Comparison of ENCODE assay signal across 24 cellular contexts in genomic region chr14:54767450-54767849, GRCh38.
DNase-seq lines count a peak whose midpoint lies in the region; ATAC-seq and TF ChIP-seq lines count a peak whose summit lies in the region.
"Had no signal": no experiment of that assay in that cellular context is flagged by ENCODE, and none has a peak within 500 bp of the region (broad histone marks: within the 10 kb centered on the region; RNA-seq: fewer than 3 reads in every experiment).

No MANE protein-coding gene starts in this region.

- H3K36me3 Mint-ChIP-seq in activated CD8-positive, alpha-beta T cell treated with anti-CD3 and anti-CD28 coated beads for 36 hours (ENCODE audit: low read depth): peaks cover 5% of the 10 kb centered on the region
- H3K36me3 Mint-ChIP-seq in activated CD8-positive, alpha-beta T cell treated with anti-CD3 and anti-CD28 coated beads, Interleukin-2, amount 10 ng/mL, durations not matched to agents 7 days and 5 days (ENCODE audit: low read depth): no peaks in the 10 kb centered on the region
- H3K36me3 Mint-ChIP-seq: CD8-positive, alpha-beta T cell had no signal

- H3K4me1 ChIP-seq in right cardiac atrium (ENCODE audit: control insufficient read depth, insufficient read depth, low read length): peaks cover 2% of the 10 kb centered on the region
- peaks cover 0 to 27% (median 20%) of the 10 kb centered on the region in 4 donors for H3K4me1 ChIP-seq in sigmoid colon

- H3K4me3 Mint-ChIP-seq in activated CD8-positive, alpha-beta T cell treated with anti-CD3 and anti-CD28 coated beads for 36 hours: no peak overlapping the region
- no peak overlapping the region for H3K4me3 Mint-ChIP-seq in activated CD8-positive, alpha-beta T cell treated with anti-CD3 and anti-CD28 coated beads, Interleukin-2, amount 10 ng/mL, durations not matched to agents 7 days and 5 days
- H3K4me3 Mint-ChIP-seq: CD8-positive, alpha-beta T cell had no signal

- no peak for TF ChIP-seq EP300 in sigmoid colon (IDR thresholded peaks at IDR 0.05)

- TF ChIP-seq CTCF in activated CD8-positive, alpha-beta T cell treated with anti-CD3 and anti-CD28 coated beads for 36 hours (IDR thresholded peaks at IDR 0.05): no peak
- no peak for TF ChIP-seq CTCF in sigmoid colon (IDR thresholded peaks at IDR 0.05)

- CTCF ChIA-PET in activated CD8-positive, alpha-beta T cell treated with anti-CD3 and anti-CD28 coated beads for 36 hours (lab: Charles Lee): interaction anchor here (0.6 to 1.4 kb wide), 3 partner anchors 10 to 39 kb away, joined by 3 to 4 read pairs (median 3); no protein-coding TSS in a partner anchor
- CTCF ChIA-PET in activated CD8-positive, alpha-beta T cell treated with anti-CD3 and anti-CD28 coated beads, Interleukin-2, amount 10 ng/mL, durations not matched to agents 7 days and 5 days (lab: Charles Lee): interaction anchor here (1.2 kb wide), 1 partner anchor 39 kb away, joined by 3 read pairs; no protein-coding TSS in a partner anchor

- H3K27ac ChIP-seq in right cardiac atrium (ENCODE audit: low read length): peak overlapping the region; percentile 78
- H3K27ac ChIP-seq in sigmoid colon: peak overlapping the region in 3 of 4 donors; percentile 17 to 90 (median 33)
- H3K27ac ChIP-seq: SJSA1 had no signal

- peaks cover 8% of the 10 kb centered on the region for H3K27me3 Mint-ChIP-seq in activated CD8-positive, alpha-beta T cell treated with anti-CD3 and anti-CD28 coated beads for 36 hours
- peaks cover 10% of the 10 kb centered on the region for H3K27me3 Mint-ChIP-seq in activated CD8-positive, alpha-beta T cell treated with anti-CD3 and anti-CD28 coated beads, Interleukin-2, amount 10 ng/mL, durations not matched to agents 7 days and 5 days (ENCODE audit: low read depth)

- in situ Hi-C loops in KBM-7 (cut with MboI; ENCODE audit: low pct_unique_long_range_greater_than_20kb, low sequenced_read_pairs): no loop called here

- H3K4me1 Mint-ChIP-seq in activated CD8-positive, alpha-beta T cell treated with anti-CD3 and anti-CD28 coated beads for 36 hours (ENCODE audit: low read depth): peaks cover 21% of the 10 kb centered on the region
- peaks cover 20% of the 10 kb centered on the region for H3K4me1 Mint-ChIP-seq in activated CD8-positive, alpha-beta T cell treated with anti-CD3 and anti-CD28 coated beads, Interleukin-2, amount 10 ng/mL, durations not matched to agents 7 days and 5 days (ENCODE audit: low read depth)

- peaks cover 13 to 66% (median 30%) of the 10 kb centered on the region in 4 donors for H3K36me3 ChIP-seq in sigmoid colon

- 99% methylated on average over 3 of the region's 3 CpGs for WGBS in right cardiac atrium
- 95 to 97% methylated on average over 3 of the region's 3 CpGs for WGBS in sigmoid colon, 2 donors

- POLR2A ChIA-PET in activated CD8-positive, alpha-beta T cell treated with anti-CD3 and anti-CD28 coated beads for 36 hours (lab: Charles Lee): interaction anchor here (1.3 kb wide), 1 partner anchor 10 kb away, joined by 3 read pairs; no protein-coding TSS in a partner anchor
- POLR2A ChIA-PET in activated CD8-positive, alpha-beta T cell treated with anti-CD3 and anti-CD28 coated beads, Interleukin-2, amount 10 ng/mL, durations not matched to agents 7 days and 5 days (lab: Charles Lee): no interaction called here

- H3K4me3 ChIP-seq in right cardiac atrium (ENCODE audit: low read length) (no peak overlapping the region), sigmoid colon (no peak overlapping the region)
- H3K4me3 ChIP-seq: SJSA1 had no signal

- intact Hi-C loops in activated CD8-positive, alpha-beta T cell treated with anti-CD3 and anti-CD28 coated beads for 36 hours (cut with micrococcal nuclease): no loop called here
- intact Hi-C loops in right cardiac atrium (cut with DNase I): loop anchor here in 1 of 4 donors (10.0 kb wide), 1 partner anchor 73 kb away; no protein-coding TSS in a partner anchor
- intact Hi-C loops in Right ventricle myocardium superior (cut with DNase I): no loop called here
- intact Hi-C loops in sigmoid colon (cut with DNase I): no loop called here

- no peak for ATAC-seq in activated CD8-positive, alpha-beta T cell treated with anti-CD3 and anti-CD28 coated beads for 36 hours
- ATAC-seq in activated CD8-positive, alpha-beta T cell treated with anti-CD3 and anti-CD28 coated beads, Interleukin-2, amount 10 ng/mL, durations not matched to agents 7 days and 5 days: no peak
- ATAC-seq in right cardiac atrium: no peak
- ATAC-seq in Right ventricle myocardium superior (ENCODE audit: poor library complexity): no peak
- ATAC-seq: CD8-positive, alpha-beta T cell; HCT116; Panc1 had no signal

- peak overlapping the region; percentile 81 for H3K27ac Mint-ChIP-seq in activated CD8-positive, alpha-beta T cell treated with anti-CD3 and anti-CD28 coated beads for 36 hours
- H3K27ac Mint-ChIP-seq in activated CD8-positive, alpha-beta T cell treated with anti-CD3 and anti-CD28 coated beads, Interleukin-2, amount 10 ng/mL, durations not matched to agents 7 days and 5 days: no peak overlapping the region
- H3K27ac Mint-ChIP-seq: CD8-positive, alpha-beta T cell had no signal

- DNase-seq in activated CD8-positive, alpha-beta T cell treated with anti-CD3 and anti-CD28 coated beads for 36 hours: no peak
- DNase-seq in activated CD8-positive, alpha-beta T cell treated with anti-CD3 and anti-CD28 coated beads, Interleukin-2, amount 10 ng/mL, durations not matched to agents 7 days and 5 days: no peak
- DNase-seq in right cardiac atrium: no peak
- no peak for DNase-seq in Right ventricle myocardium superior
- peak; percentile 38 for DNase-seq in sigmoid colon
- no peak for DNase-seq in SIG-M5 treated with dmso at 0.1 percent for 504 hours (lab: John Stamatoyannopoulos, UW; ENCODE audit: unreplicated experiment)
- no peak for DNase-seq in KBM-7
- no peak for DNase-seq in inferior parietal cortex (ENCODE audit: extremely low spot score)
- DNase-seq: AML-193; C1 segment of cervical spinal cord; CD8-positive, alpha-beta T cell; DND-41; GOT3; IMR-90; NCI-H1105; NCI-H146; NCI-H2029 treated with DMSO at 0.1 percent for 48 hours; NCI-H226; NCI-H510A treated with DMSO at 0.1 percent for 48 hours; NCI-H774; NK-92 treated with Interleukin-12 subunit alpha and Interleukin-12 subunit beta, amount 100 ng/mL, for 24 hours had no signal

- H3K9me3 Mint-ChIP-seq in activated CD8-positive, alpha-beta T cell treated with anti-CD3 and anti-CD28 coated beads for 36 hours: no peaks in the 10 kb centered on the region
- no peaks in the 10 kb centered on the region for H3K9me3 Mint-ChIP-seq in activated CD8-positive, alpha-beta T cell treated with anti-CD3 and anti-CD28 coated beads, Interleukin-2, amount 10 ng/mL, durations not matched to agents 7 days and 5 days (ENCODE audit: insufficient read depth)
- H3K9me3 Mint-ChIP-seq: CD8-positive, alpha-beta T cell had no signal

- no peaks in the 10 kb centered on the region for H3K9me3 ChIP-seq in right cardiac atrium (ENCODE audit: control insufficient read depth, low read length)
- no peaks in the 10 kb centered on the region for H3K9me3 ChIP-seq in sigmoid colon
- H3K9me3 ChIP-seq: SJSA1 had no signal

- no peak for TF ChIP-seq POLR2A in sigmoid colon (IDR thresholded peaks at IDR 0.05)

- H3K27me3 ChIP-seq in right cardiac atrium (ENCODE audit: control insufficient read depth, insufficient read depth): no peaks in the 10 kb centered on the region
- no peaks in the 10 kb centered on the region for H3K27me3 ChIP-seq in sigmoid colon
- H3K27me3 ChIP-seq: SJSA1 had no signal
